Comparison of ENCODE assay signal across 2 cellular contexts in the genomic region with DNA sequence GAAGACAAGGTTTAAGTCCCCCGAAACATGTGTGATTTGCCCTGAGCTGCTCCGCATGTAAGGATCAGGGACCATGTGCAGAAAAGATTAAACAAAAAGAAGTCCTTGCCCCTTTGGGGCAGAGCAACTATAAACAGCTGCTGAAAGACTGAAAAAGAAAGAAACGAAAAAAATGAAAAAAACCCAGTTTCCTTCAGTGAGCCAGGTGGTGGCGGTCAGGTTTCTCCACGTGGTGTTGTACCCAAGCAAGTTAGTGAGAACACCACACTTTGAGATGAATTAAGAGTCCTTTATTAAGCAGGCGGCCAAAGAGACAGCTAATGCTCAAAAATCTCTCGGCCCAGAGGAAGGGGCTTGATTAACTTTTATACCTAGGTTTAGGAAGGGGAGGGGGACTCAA.
TF ChIP-seq lines count a peak whose summit lies in the region.

No MANE protein-coding gene starts in this region.

TF ChIP-seq in GM23338, 12 proteins besides CTCF, POLR2A, EP300 and RAD21:
- TF ChIP-seq, protein P1, sequence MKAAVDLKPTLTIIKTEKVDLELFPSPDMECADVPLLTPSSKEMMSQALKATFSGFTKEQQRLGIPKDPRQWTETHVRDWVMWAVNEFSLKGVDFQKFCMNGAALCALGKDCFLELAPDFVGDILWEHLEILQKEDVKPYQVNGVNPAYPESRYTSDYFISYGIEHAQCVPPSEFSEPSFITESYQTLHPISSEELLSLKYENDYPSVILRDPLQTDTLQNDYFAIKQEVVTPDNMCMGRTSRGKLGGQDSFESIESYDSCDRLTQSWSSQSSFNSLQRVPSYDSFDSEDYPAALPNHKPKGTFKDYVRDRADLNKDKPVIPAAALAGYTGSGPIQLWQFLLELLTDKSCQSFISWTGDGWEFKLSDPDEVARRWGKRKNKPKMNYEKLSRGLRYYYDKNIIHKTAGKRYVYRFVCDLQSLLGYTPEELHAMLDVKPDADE (IDR thresholded peaks at IDR 0.05) = no peak
- TF ChIP-seq, protein P2, sequence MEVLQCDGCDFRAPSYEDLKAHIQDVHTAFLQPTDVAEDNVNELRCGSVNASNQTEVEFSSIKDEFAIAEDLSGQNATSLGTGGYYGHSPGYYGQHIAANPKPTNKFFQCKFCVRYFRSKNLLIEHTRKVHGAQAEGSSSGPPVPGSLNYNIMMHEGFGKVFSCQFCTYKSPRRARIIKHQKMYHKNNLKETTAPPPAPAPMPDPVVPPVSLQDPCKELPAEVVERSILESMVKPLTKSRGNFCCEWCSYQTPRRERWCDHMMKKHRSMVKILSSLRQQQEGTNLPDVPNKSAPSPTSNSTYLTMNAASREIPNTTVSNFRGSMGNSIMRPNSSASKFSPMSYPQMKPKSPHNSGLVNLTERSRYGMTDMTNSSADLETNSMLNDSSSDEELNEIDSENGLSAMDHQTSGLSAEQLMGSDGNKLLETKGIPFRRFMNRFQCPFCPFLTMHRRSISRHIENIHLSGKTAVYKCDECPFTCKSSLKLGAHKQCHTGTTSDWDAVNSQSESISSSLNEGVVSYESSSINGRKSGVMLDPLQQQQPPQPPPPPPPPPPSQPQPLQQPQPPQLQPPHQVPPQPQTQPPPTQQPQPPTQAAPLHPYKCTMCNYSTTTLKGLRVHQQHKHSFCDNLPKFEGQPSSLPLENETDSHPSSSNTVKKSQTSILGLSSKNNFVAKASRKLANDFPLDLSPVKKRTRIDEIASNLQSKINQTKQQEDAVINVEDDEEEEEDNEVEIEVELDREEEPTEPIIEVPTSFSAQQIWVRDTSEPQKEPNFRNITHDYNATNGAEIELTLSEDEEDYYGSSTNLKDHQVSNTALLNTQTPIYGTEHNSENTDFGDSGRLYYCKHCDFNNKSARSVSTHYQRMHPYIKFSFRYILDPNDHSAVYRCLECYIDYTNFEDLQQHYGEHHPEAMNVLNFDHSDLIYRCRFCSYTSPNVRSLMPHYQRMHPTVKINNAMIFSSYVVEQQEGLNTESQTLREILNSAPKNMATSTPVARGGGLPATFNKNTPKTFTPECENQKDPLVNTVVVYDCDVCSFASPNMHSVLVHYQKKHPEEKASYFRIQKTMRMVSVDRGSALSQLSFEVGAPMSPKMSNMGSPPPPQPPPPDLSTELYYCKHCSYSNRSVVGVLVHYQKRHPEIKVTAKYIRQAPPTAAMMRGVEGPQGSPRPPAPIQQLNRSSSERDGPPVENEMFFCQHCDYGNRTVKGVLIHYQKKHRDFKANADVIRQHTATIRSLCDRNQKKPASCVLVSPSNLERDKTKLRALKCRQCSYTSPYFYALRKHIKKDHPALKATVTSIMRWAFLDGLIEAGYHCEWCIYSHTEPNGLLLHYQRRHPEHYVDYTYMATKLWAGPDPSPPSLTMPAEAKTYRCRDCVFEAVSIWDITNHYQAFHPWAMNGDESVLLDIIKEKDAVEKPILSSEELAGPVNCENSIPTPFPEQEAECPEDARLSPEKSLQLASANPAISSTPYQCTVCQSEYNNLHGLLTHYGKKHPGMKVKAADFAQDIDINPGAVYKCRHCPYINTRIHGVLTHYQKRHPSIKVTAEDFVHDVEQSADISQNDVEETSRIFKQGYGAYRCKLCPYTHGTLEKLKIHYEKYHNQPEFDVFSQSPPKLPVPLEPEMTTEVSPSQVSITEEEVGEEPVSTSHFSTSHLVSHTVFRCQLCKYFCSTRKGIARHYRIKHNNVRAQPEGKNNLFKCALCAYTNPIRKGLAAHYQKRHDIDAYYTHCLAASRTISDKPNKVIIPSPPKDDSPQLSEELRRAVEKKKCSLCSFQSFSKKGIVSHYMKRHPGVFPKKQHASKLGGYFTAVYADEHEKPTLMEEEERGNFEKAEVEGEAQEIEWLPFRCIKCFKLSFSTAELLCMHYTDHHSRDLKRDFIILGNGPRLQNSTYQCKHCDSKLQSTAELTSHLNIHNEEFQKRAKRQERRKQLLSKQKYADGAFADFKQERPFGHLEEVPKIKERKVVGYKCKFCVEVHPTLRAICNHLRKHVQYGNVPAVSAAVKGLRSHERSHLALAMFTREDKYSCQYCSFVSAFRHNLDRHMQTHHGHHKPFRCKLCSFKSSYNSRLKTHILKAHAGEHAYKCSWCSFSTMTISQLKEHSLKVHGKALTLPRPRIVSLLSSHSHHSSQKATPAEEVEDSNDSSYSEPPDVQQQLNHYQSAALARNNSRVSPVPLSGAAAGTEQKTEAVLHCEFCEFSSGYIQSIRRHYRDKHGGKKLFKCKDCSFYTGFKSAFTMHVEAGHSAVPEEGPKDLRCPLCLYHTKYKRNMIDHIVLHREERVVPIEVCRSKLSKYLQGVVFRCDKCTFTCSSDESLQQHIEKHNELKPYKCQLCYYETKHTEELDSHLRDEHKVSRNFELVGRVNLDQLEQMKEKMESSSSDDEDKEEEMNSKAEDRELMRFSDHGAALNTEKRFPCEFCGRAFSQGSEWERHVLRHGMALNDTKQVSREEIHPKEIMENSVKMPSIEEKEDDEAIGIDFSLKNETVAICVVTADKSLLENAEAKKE (CRISPR knock-in tag; IDR thresholded peaks at IDR 0.05) = no peak
- no peak for TF ChIP-seq POLR2AphosphoS5 (IDR thresholded peaks at IDR 0.05; ENCODE audit: low read depth)
- no peak for TF ChIP-seq JUNB (IDR thresholded peaks at IDR 0.05; ENCODE audit: unreplicated experiment)
- TF ChIP-seq ZNF331 (CRISPR knock-in tag; IDR thresholded peaks at IDR 0.05; ENCODE audit: low read depth) = no peak
- no peak for TF ChIP-seq ZNF114 (CRISPR knock-in tag; IDR thresholded peaks at IDR 0.05)

TF ChIP-seq in H1, 55 proteins besides CTCF, POLR2A, EP300 and RAD21:
- TF ChIP-seq RFX5 (IDR thresholded peaks at IDR 0.05; ENCODE audit: borderline replicate concordance, low read depth, low read length) = no peak
- no peak for TF ChIP-seq BRCA1 (IDR thresholded peaks at IDR 0.05; ENCODE audit: low read depth, low read length)
- TF ChIP-seq SAP30 (IDR thresholded peaks at IDR 0.05; ENCODE audit: insufficient read depth, insufficient replicate concordance, low read length) = no peak
- no peak for TF ChIP-seq GTF2F1 (IDR thresholded peaks at IDR 0.05; ENCODE audit: borderline replicate concordance, low read depth, low read length)
- no peak for TF ChIP-seq KDM1A (IDR thresholded peaks at IDR 0.05; ENCODE audit: borderline replicate concordance, low read length)
- TF ChIP-seq PHF8 (conservative IDR thresholded peaks at IDR 0.05; ENCODE audit: low read depth, low read length) = no peak
- no peak for TF ChIP-seq SRF (IDR thresholded peaks at IDR 0.05; ENCODE audit: low read depth, low read length)
- TF ChIP-seq, protein P3, sequence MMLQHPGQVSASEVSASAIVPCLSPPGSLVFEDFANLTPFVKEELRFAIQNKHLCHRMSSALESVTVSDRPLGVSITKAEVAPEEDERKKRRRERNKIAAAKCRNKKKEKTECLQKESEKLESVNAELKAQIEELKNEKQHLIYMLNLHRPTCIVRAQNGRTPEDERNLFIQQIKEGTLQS (IDR thresholded peaks at IDR 0.05; ENCODE audit: insufficient read depth, low read depth, low read length) = no peak
- TF ChIP-seq CREB1 (IDR thresholded peaks at IDR 0.05) = no peak
- no peak for TF ChIP-seq CEBPB (IDR thresholded peaks at IDR 0.05; ENCODE audit: low read depth, low read length)
- TF ChIP-seq NRF1 (IDR thresholded peaks at IDR 0.05; ENCODE audit: low read depth, low read length) = no peak
- no peak for TF ChIP-seq TAF1 (IDR thresholded peaks at IDR 0.05; ENCODE audit: low read depth, low read length)
- TF ChIP-seq HDAC6 (IDR thresholded peaks at IDR 0.05; ENCODE audit: low read depth, low read length) = no peak
- TF ChIP-seq TBP (IDR thresholded peaks at IDR 0.05; ENCODE audit: low read depth, low read length) = no peak
- TF ChIP-seq SP4 (IDR thresholded peaks at IDR 0.05; ENCODE audit: low read length) = no peak
